8 cellular contexts compared by ENCODE assay signal in genomic region chr4:49108183-49108582, GRCh38.
A peak's percentile ranks its signal among the peaks of the same experiment; 100 is the strongest.
DNase-seq lines count a peak whose midpoint lies in the region; ATAC-seq and TF ChIP-seq lines count a peak whose summit lies in the region.
"Not testable (repeated sequence)": the region's sequence is repeated elsewhere in the genome, so short reads cannot be mapped to it uniquely, and the experiment has no call there.

No MANE protein-coding gene starts in this region.

- not testable (repeated sequence) for H3K4me3 ChIP-seq in HEK293 (ENCODE audit: low read depth, low read length)
- peak overlapping the region; percentile 4 for H3K4me3 ChIP-seq in HUES48 (ENCODE audit: low read depth, low read length)

- H3K27ac Mint-ChIP-seq in activated naive CD8-positive, alpha-beta T cell treated with anti-CD3 and anti-CD28 coated beads, Interleukin-2, amount 50 U/mL, for 24 hours: not testable (repeated sequence)
- H3K27ac Mint-ChIP-seq in stimulated activated naive B cell treated with anti-CD40 and anti-IgM and Interleukin-4, amounts not matched to agents 10 μg/mL and 1 μg/mL and 100 μg/mL, for 72 hours: peak overlapping the region; percentile 0

- POLR2A ChIA-PET in HEK293 (lab: Yijun Ruan, JAX): not testable (repeated sequence)

- H3K36me3 Mint-ChIP-seq in activated naive CD8-positive, alpha-beta T cell treated with anti-CD3 and anti-CD28 coated beads, Interleukin-2, amount 50 U/mL, for 24 hours (ENCODE audit: low read depth): peaks cover 71% of the 10 kb centered on the region
- H3K36me3 Mint-ChIP-seq in stimulated activated naive B cell treated with anti-CD40 and anti-IgM and Interleukin-4, amounts not matched to agents 10 μg/mL and 1 μg/mL and 100 μg/mL, for 72 hours: peaks cover 45 to 68% of the 10 kb centered on the region in 2 donors

- not testable (repeated sequence) for H3K4me1 Mint-ChIP-seq in activated naive CD8-positive, alpha-beta T cell treated with anti-CD3 and anti-CD28 coated beads, Interleukin-2, amount 50 U/mL, for 24 hours; stimulated activated naive B cell treated with anti-CD40 and anti-IgM and Interleukin-4, amounts not matched to agents 10 μg/mL and 1 μg/mL and 100 μg/mL, for 72 hours

- H3K9me3 Mint-ChIP-seq in activated naive CD8-positive, alpha-beta T cell treated with anti-CD3 and anti-CD28 coated beads, Interleukin-2, amount 50 U/mL, for 24 hours: peaks cover 84% of the 10 kb centered on the region
- H3K9me3 Mint-ChIP-seq in stimulated activated naive B cell treated with anti-CD40 and anti-IgM and Interleukin-4, amounts not matched to agents 10 μg/mL and 1 μg/mL and 100 μg/mL, for 72 hours: peaks cover 66 to 82% of the 10 kb centered on the region in 2 donors

- not testable (repeated sequence) for H3K27me3 Mint-ChIP-seq in activated naive CD8-positive, alpha-beta T cell treated with anti-CD3 and anti-CD28 coated beads, Interleukin-2, amount 50 U/mL, for 24 hours; stimulated activated naive B cell treated with anti-CD40 and anti-IgM and Interleukin-4, amounts not matched to agents 10 μg/mL and 1 μg/mL and 100 μg/mL, for 72 hours

- not testable (repeated sequence) for H3K9ac ChIP-seq in HUES48 (ENCODE audit: low read depth, low read length)

- not testable (repeated sequence) for H3K27me3 ChIP-seq in HUES48 (ENCODE audit: control insufficient read depth, insufficient read depth, low read length)

- not testable (repeated sequence) for H3K4me1 ChIP-seq in HEK293 (ENCODE audit: control insufficient read depth, insufficient read depth, low read length); HUES48 (ENCODE audit: control insufficient read depth, insufficient read depth, low read length)

- H3K9me3 ChIP-seq in HEK293 (ENCODE audit: control insufficient read depth, insufficient read depth, low read depth, low read length): not testable (repeated sequence)
- peaks cover 87% of the 10 kb centered on the region for H3K9me3 ChIP-seq in HUES48 (ENCODE audit: control insufficient read depth, insufficient read depth, low read length)

- not testable (repeated sequence) for DNase-seq in activated naive CD8-positive, alpha-beta T cell treated with anti-CD3 and anti-CD28 coated beads, Interleukin-2, amount 50 U/mL, for 24 hours; left lobe of liver (ENCODE audit: low spot score); stimulated activated naive B cell treated with anti-CD40 and anti-IgM and Interleukin-4, amounts not matched to agents 10 μg/mL and 1 μg/mL and 100 μg/mL, for 72 hours

- H3K36me3 ChIP-seq in HEK293 (ENCODE audit: control insufficient read depth in 2 of 2, insufficient read depth in 1 of 2, low read length in 2 of 2); HUES48 (ENCODE audit: control insufficient read depth, insufficient read depth, low read length): not testable (repeated sequence)

- TF ChIP-seq CTCF in HEK293 (tag by site-specific recombination; IDR thresholded peaks at IDR 0.05): not testable (repeated sequence)

- not testable (repeated sequence) for H3K27ac ChIP-seq in HEK293 (ENCODE audit: extremely low read depth, low read depth, low read length); HUES48 (ENCODE audit: low read depth, low read length)

- not testable (repeated sequence) for H3K4me3 Mint-ChIP-seq in activated naive CD8-positive, alpha-beta T cell treated with anti-CD3 and anti-CD28 coated beads, Interleukin-2, amount 50 U/mL, for 24 hours; stimulated activated naive B cell treated with anti-CD40 and anti-IgM and Interleukin-4, amounts not matched to agents 10 μg/mL and 1 μg/mL and 100 μg/mL, for 72 hours

- CTCF ChIA-PET in HEK293 (lab: Yijun Ruan, JAX): not testable (repeated sequence)

- ATAC-seq in GM18498 (IDR thresholded peaks at IDR 0.05; ENCODE audit: unreplicated experiment): peak; percentile 42
- peak; percentile 33 for ATAC-seq in GM19438 (IDR thresholded peaks at IDR 0.05; ENCODE audit: low read depth, unreplicated experiment)
- ATAC-seq in HG03066 (IDR thresholded peaks at IDR 0.05; ENCODE audit: low read depth, unreplicated experiment): peak; percentile 37
- ATAC-seq in activated naive CD8-positive, alpha-beta T cell treated with anti-CD3 and anti-CD28 coated beads, Interleukin-2, amount 50 U/mL, for 24 hours: peak; percentile 61
- peak; percentile 70 for ATAC-seq in left lobe of liver
- ATAC-seq in stimulated activated naive B cell treated with anti-CD40 and anti-IgM and Interleukin-4, amounts not matched to agents 10 μg/mL and 1 μg/mL and 100 μg/mL, for 72 hours (replicated peaks): peak; percentile 55 to 68

TF ChIP-seq in HEK293, 187 proteins besides CTCF, POLR2A, EP300 and RAD21:
- peak; percentile 48; the same call in 1 of the 2 replicates for TF ChIP-seq ZNF600 (tag by site-specific recombination; IDR thresholded peaks at IDR 0.05)
